9 cellular contexts compared by ENCODE assay signal in the genomic region with DNA sequence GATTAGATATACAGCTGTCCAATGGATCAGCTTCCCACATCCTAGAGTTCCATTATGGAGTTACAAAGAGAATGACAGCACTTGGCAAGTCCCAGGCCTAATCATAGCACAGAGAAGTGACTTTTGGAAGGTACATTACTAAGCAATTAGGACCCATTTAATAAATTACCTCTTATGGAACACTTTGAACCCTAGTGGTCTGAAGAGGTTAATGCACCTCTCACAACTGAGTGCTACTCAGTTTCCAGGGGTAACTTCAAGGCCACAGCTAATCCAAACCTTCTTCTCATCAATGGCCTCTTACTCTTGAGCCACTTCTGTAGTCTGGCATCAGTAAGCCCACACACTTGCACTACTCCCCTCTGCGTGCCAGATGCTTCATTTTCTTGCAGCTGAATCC. TPM values are rescaled to one million over a fixed set of nuclear protein-coding genes. Genes with fewer than 3 reads are reported as not detected.
DNase-seq lines count a peak whose midpoint lies in the region; ATAC-seq and TF ChIP-seq lines count a peak whose summit lies in the region.
"Had no signal": no experiment of that assay in that cellular context is flagged by ENCODE, and none has a peak within 500 bp of the region (broad histone marks: within the 10 kb centered on the region; RNA-seq: fewer than 3 reads in every experiment).

No MANE protein-coding gene starts in this region.

- ATAC-seq in GM18870 (IDR thresholded peaks at IDR 0.05; ENCODE audit: unreplicated experiment) (peak; percentile 49), HG03565 (IDR thresholded peaks at IDR 0.05; ENCODE audit: unreplicated experiment) (peak; percentile 62), upper lobe of right lung (peak; percentile 40), GM19397 (IDR thresholded peaks at IDR 0.05; ENCODE audit: unreplicated experiment) (no peak)
- no peak for ATAC-seq in stimulated activated naive CD8-positive, alpha-beta T cell treated with anti-CD3 and anti-CD28 coated beads, Interleukin-15, amount 100 ng/mL, for 72 hours

- no peak overlapping the region for H3K4me3 Mint-ChIP-seq in stimulated activated naive CD8-positive, alpha-beta T cell treated with anti-CD3 and anti-CD28 coated beads, Interleukin-15, amount 100 ng/mL, for 72 hours
- H3K4me3 Mint-ChIP-seq: nephron had no signal

- H3K27me3 ChIP-seq in A673 (replicated peaks; ENCODE audit: insufficient read depth, low read depth, low read length, poor library complexity) (no peaks in the 10 kb centered on the region), upper lobe of right lung (peaks cover 6% of the 10 kb centered on the region), uterus (no peaks in the 10 kb centered on the region)

- no peak overlapping the region for H3K27ac Mint-ChIP-seq in stimulated activated naive CD8-positive, alpha-beta T cell treated with anti-CD3 and anti-CD28 coated beads, Interleukin-15, amount 100 ng/mL, for 72 hours
- H3K27ac Mint-ChIP-seq: nephron had no signal

- H3K4me1 Mint-ChIP-seq in stimulated activated naive CD8-positive, alpha-beta T cell treated with anti-CD3 and anti-CD28 coated beads, Interleukin-15, amount 100 ng/mL, for 72 hours = no peaks in the 10 kb centered on the region

- no TSS peak for BruUV-seq in A673 (replicated peaks; lab: Mats Ljungman, UMichigan)

- DNase-seq in A673 (ENCODE audit: low spot score) (peak; percentile 9), astrocyte of the cerebellum (ENCODE audit: low read depth) (no peak), upper lobe of right lung (no peak), uterus (no peak)
- DNase-seq in stimulated activated naive CD8-positive, alpha-beta T cell treated with anti-CD3 and anti-CD28 coated beads, Interleukin-15, amount 100 ng/mL, for 72 hours = no peak

- in situ Hi-C loops in astrocyte of the cerebellum (cut with HindIII; ENCODE audit: low sequenced_read_pairs) = no loop called here

- TF ChIP-seq CTCF in A673 (conservative IDR thresholded peaks at IDR 0.05; ENCODE audit: low read depth, low read length) = peak; percentile 55
- TF ChIP-seq CTCF in astrocyte of the cerebellum (IDR thresholded peaks at IDR 0.05; ENCODE audit: low read depth, low read length, missing control alignments) = peak; percentile 38
- TF ChIP-seq CTCF in upper lobe of right lung (IDR thresholded peaks at IDR 0.05) = no peak
- TF ChIP-seq CTCF in uterus (IDR thresholded peaks at IDR 0.05) = peak in 2 of 4 experiments; percentile 3 to 23

- H3K9me3 ChIP-seq in A673 (ENCODE audit: low read depth, low read length, poor library complexity, severe bottlenecking) (no peaks in the 10 kb centered on the region), upper lobe of right lung (no peaks in the 10 kb centered on the region), uterus (no peaks in the 10 kb centered on the region)

- TF ChIP-seq POLR2A in uterus (IDR thresholded peaks at IDR 0.05) = no peak

- intact Hi-C loops in A673 (cut with micrococcal nuclease; ENCODE audit: unreplicated experiment) = loop anchor here (2.0 to 10.0 kb wide), 3 partner anchors 252 to 1850 kb away; no protein-coding TSS in a partner anchor
- intact Hi-C loops in upper lobe of right lung (cut with DNase I) = loop anchor here (10.0 kb wide), 1 partner anchor 250 kb away; no protein-coding TSS in a partner anchor
- intact Hi-C loops in uterus (cut with DNase I; ENCODE audit: low total_unique reads) = no loop called here

- CTCF ChIA-PET in A673 (lab: Charles Lee) = interaction anchor here (1.5 to 1.6 kb wide), 2 partner anchors 745 to 756 kb away, joined by 4 to 16 read pairs; no protein-coding TSS in a partner anchor

- POLR2A ChIA-PET in A673 (lab: Charles Lee; ENCODE audit: low non-redundant PET) = no interaction called here

- H3K27ac ChIP-seq in A673 (ENCODE audit: low read depth, low read length, poor library complexity, severe bottlenecking) (no peak overlapping the region), upper lobe of right lung (no peak overlapping the region), uterus (no peak overlapping the region)

- peaks cover 28% of the 10 kb centered on the region for H3K27me3 Mint-ChIP-seq in stimulated activated naive CD8-positive, alpha-beta T cell treated with anti-CD3 and anti-CD28 coated beads, Interleukin-15, amount 100 ng/mL, for 72 hours

- no peaks in the 10 kb centered on the region for H3K9me3 Mint-ChIP-seq in stimulated activated naive CD8-positive, alpha-beta T cell treated with anti-CD3 and anti-CD28 coated beads, Interleukin-15, amount 100 ng/mL, for 72 hours
- H3K9me3 Mint-ChIP-seq: nephron had no signal

- H3K36me3 ChIP-seq in A673 (ENCODE audit: insufficient read depth, low read length, poor library complexity, severe bottlenecking) (no peaks in the 10 kb centered on the region), upper lobe of right lung (no peaks in the 10 kb centered on the region), uterus (no peaks in the 10 kb centered on the region)

- H3K4me3 ChIP-seq in A673 (ENCODE audit: low read depth, low read length, poor library complexity, severe bottlenecking) = no peak overlapping the region
- H3K4me3 ChIP-seq in astrocyte of the cerebellum (ENCODE audit: low read depth, low read length) = no peak overlapping the region
- H3K4me3 ChIP-seq in upper lobe of right lung = no peak overlapping the region
- no peak overlapping the region for H3K4me3 ChIP-seq in uterus

- H3K4me1 ChIP-seq in A673 (ENCODE audit: insufficient read depth, low read length, poor library complexity, severe bottlenecking) (no peaks in the 10 kb centered on the region), upper lobe of right lung (no peaks in the 10 kb centered on the region), uterus (no peaks in the 10 kb centered on the region)

RNA-seq across cellular contexts. Expression of a gene that starts 34.9 kb away (rescaled TPM):
- total RNA-seq in A673 (2021) = 9.3 and 11.7 TPM in 2 replicates
- total RNA-seq in upper lobe of right lung = 26.7 TPM
- total RNA-seq in uterus = 100 to 1,000 TPM in 2 of 4 donors, 10 to 100 TPM in 2; 84.0 to 184 (median 112) TPM

Comparison
In these comparisons a context has a peak if more than half of its experiments do, and no peak if none do; other contexts are left out.
1. ATAC-seq: peak in GM18870 (single experiment), HG03565 (single experiment) and upper lobe of right lung (single experiment); none in stimulated activated naive CD8-positive, alpha-beta T cell treated with anti-CD3 and anti-CD28 coated beads, Interleukin-15, amount 100 ng/mL, for 72 hours (single experiment) and GM19397 (single experiment).